Comparison of ENCODE assay signal across 8 cellular contexts in genomic region chr15:42549052-42549491, GRCh38. TPM values are rescaled to one million over a fixed set of nuclear protein-coding genes. Genes with fewer than 3 reads are reported as not detected.
A peak's percentile ranks its signal among the peaks of the same experiment; 100 is the strongest.
DNase-seq lines count a peak whose midpoint lies in the region; ATAC-seq and TF ChIP-seq lines count a peak whose summit lies in the region.

No MANE protein-coding gene starts in this region.

- H3K27ac ChIP-seq in liver (ENCODE audit: low read depth in 1 of 2, low read length in 2 of 2) (peak overlapping the region; percentile 85 to 94), thoracic aorta (peak overlapping the region; percentile 91 to 94)

- WGBS in liver = under 1% methylated on average over 15 of the region's 15 CpGs

- DNase-seq in Ammon's horn (ENCODE audit: low spot score) (peak; percentile 40), GM13977 (ENCODE audit: low spot score) (peak; percentile 52), OCI-M1 (lab: John Stamatoyannopoulos, UW) (peak; percentile 86), choroid plexus epithelial cell (ENCODE audit: low read depth) (peak; percentile 33), thoracic aorta (ENCODE audit: low spot score) (no peak), retina (no peak)

- H3K27me3 ChIP-seq in liver (ENCODE audit: control insufficient read depth in 4 of 4, insufficient read depth in 4 of 4, low read length in 3 of 4) (no peaks in the 10 kb centered on the region), thoracic aorta (replicated peaks; ENCODE audit: insufficient read depth) (no peaks in the 10 kb centered on the region)

- TF ChIP-seq CTCF in GM13977 (IDR thresholded peaks at IDR 0.05; ENCODE audit: extremely low read depth, insufficient read depth, missing control alignments) = no peak
- TF ChIP-seq CTCF in choroid plexus epithelial cell (conservative IDR thresholded peaks at IDR 0.05; ENCODE audit: low read depth, low read length) = no peak
- peak; percentile 4 for TF ChIP-seq CTCF in liver (IDR thresholded peaks at IDR 0.05; ENCODE audit: low read depth, low read length, missing input control)
- no peak for TF ChIP-seq CTCF in thoracic aorta (IDR thresholded peaks at IDR 0.05)

- H3K4me1 ChIP-seq in liver (ENCODE audit: control insufficient read depth in 4 of 4, insufficient read depth in 4 of 4, low read length in 3 of 4) (peaks cover 2 to 13% (median 11%) of the 10 kb centered on the region in 4 donors), thoracic aorta (ENCODE audit: control insufficient read depth in 1 of 2, low read depth in 2 of 2) (peaks cover 13 to 25% of the 10 kb centered on the region in 2 donors)

- H3K9me3 ChIP-seq in liver (ENCODE audit: control insufficient read depth in 4 of 4, low read length in 3 of 4) (no peaks in the 10 kb centered on the region), thoracic aorta (no peaks in the 10 kb centered on the region)

- peak overlapping the region; percentile 61 to 98 for H3K9ac ChIP-seq in liver (ENCODE audit: low read depth in 1 of 2, low read length in 2 of 2)

- TF ChIP-seq RAD21 in liver (IDR thresholded peaks at IDR 0.05) = no peak

- peak overlapping the region; percentile 96 for H3K4me3 ChIP-seq in choroid plexus epithelial cell (ENCODE audit: low read depth, low read length)
- peak overlapping the region; percentile 88 to 100 (median 95) for H3K4me3 ChIP-seq in liver (ENCODE audit: low read depth in 1 of 3, low read length in 3 of 3)
- H3K4me3 ChIP-seq in thoracic aorta = peak overlapping the region; percentile 95

- H3K36me3 ChIP-seq in liver (ENCODE audit: control insufficient read depth in 4 of 4, insufficient read depth in 3 of 4, low read depth in 1 of 4, low read length in 3 of 4) = peaks cover 0 to 12% (median 7%) of the 10 kb centered on the region in 4 donors
- H3K36me3 ChIP-seq in thoracic aorta = no peaks in the 10 kb centered on the region

- peak; percentile 25 for ATAC-seq in HG03066 (IDR thresholded peaks at IDR 0.05; ENCODE audit: low read depth, unreplicated experiment)
- ATAC-seq in thoracic aorta (ENCODE audit: insufficient number of reproducible peaks, low FRiP score, low read depth) = peak; percentile 24

- in situ Hi-C loops in GM13977 (cut with MboI; ENCODE audit: low pct_unique_long_range_greater_than_20kb, low sequenced_read_pairs, unreplicated experiment) = no loop called here

TF ChIP-seq in liver, 16 proteins besides CTCF, POLR2A, EP300 and RAD21:
- TF ChIP-seq REST (IDR thresholded peaks at IDR 0.05) (no peak), YY1 (IDR thresholded peaks at IDR 0.05) (peak; percentile 53)

RNA-seq across cellular contexts. Expression of gene HAUS2, which starts 0.4 kb away (rescaled TPM):
- total RNA-seq in liver = 10 to 100 TPM in 1 of 2 donors, 1 to 10 TPM in 1; 6.9 to 23.2 TPM
- 1 to 10 TPM; 4.1 to 6.2 TPM for polyA plus RNA-seq in liver
- total RNA-seq in thoracic aorta = 10 to 100 TPM; 34.8 to 49.3 TPM

RNA-seq across cellular contexts. Expression of gene LRRC57, which starts 0.5 kb away (rescaled TPM):
- total RNA-seq in liver = 10 to 100 TPM in 1 of 2 donors, 1 to 10 TPM in 1; 7.4 to 14.1 TPM
- polyA plus RNA-seq in liver = 1 to 10 TPM; 2.7 to 3.2 TPM
- 10 to 100 TPM; 13.9 to 15.3 TPM for total RNA-seq in thoracic aorta

RNA-seq across cellular contexts. Expression of gene STARD9, which starts 26.3 kb away (rescaled TPM):
- 1 to 10 TPM in 1 of 2 donors, under 1 TPM in 1; 0.75 to 3.9 TPM for total RNA-seq in liver
- under 1 TPM; 0.26 to 0.32 TPM for polyA plus RNA-seq in liver
- total RNA-seq in thoracic aorta = 10 to 100 TPM; 59.8 to 67.8 TPM

RNA-seq across cellular contexts. Expression of gene SNAP23, which starts 53.6 kb away (rescaled TPM):
- total RNA-seq in liver (10 to 100 TPM; 31.3 to 42.9 TPM), thoracic aorta (10 to 100 TPM; 68.8 to 73.7 TPM)
- polyA plus RNA-seq in liver = 10 to 100 TPM; 16.0 to 19.3 TPM

RNA-seq across cellular contexts. Expression of gene ZNF106, which starts 58.1 kb away (rescaled TPM):
- total RNA-seq in liver = 10 to 100 TPM; 21.0 to 25.4 TPM
- polyA plus RNA-seq in liver = 10 to 100 TPM in 1 of 2 donors, 1 to 10 TPM in 1; 7.5 to 19.9 TPM
- total RNA-seq in thoracic aorta = 10 to 100 TPM; 77.4 to 83.8 TPM

Comparison
In these comparisons a context has a peak if more than half of its experiments do, and no peak if none do; other contexts are left out.
1. DNase-seq: peak in Ammon's horn (single experiment), GM13977 (single experiment), OCI-M1 (single experiment) and choroid plexus epithelial cell (single experiment); none in thoracic aorta (single experiment) and retina (single experiment).
2. RNA of gene STARD9, which starts 26.3 kb away (total RNA-seq): 59.8 to 67.8 TPM in thoracic aorta; 0.75 to 3.9 TPM in liver; every median in the first group is over 10 times any median in the second.
3. Peak in every context shown above with its lines, with median percentiles within 50 percentile points of each other: H3K4me3 ChIP-seq.